In the genomic region with DNA sequence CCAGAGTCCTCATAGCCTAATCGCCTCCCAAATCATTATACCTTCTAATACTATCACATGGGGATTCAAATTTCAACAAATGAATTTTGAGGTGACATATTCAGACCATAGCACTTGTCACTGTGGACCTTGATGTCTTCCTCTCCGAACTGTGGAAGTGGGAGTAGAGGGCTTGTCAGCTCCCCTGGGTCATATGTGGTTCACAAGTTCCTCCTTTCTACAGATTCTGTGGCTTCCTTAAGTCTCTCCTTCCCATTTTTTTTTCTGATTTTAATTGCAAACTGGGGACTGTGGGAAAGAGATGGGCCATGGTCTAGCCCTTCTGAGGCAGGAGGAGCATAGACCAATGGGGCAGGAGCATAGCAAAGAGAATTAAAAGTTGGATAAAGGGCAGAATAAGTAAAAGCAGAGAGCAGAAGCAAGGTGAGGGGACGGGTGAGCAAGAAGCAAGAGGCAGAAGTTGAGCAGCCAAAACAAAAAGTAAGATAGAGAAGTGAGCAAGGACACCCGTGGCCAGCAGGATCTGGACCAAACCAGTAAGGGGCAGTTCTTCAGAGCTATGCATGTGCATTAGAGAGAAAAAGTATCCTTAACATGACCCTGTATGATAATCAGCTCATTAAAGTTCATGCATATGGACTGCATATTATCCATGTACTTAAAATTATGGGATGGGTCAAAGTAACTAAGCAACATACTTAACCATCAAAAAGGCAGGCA, we compare ENCODE assay signal across 19 cellular contexts. TPM values are rescaled to one million over a fixed set of nuclear protein-coding genes. Genes with fewer than 3 reads are reported as not detected.
DNase-seq lines count a peak whose midpoint lies in the region; ATAC-seq and TF ChIP-seq lines count a peak whose summit lies in the region.
"Had no signal": no experiment of that assay in that cellular context is flagged by ENCODE, and none has a peak within 500 bp of the region (broad histone marks: within the 10 kb centered on the region; RNA-seq: fewer than 3 reads in every experiment).

No MANE protein-coding gene starts in this region.

- no peak overlapping the region for H3K4me3 ChIP-seq in HL-60 (replicated peaks; ENCODE audit: insufficient read depth, low read length)
- no peak overlapping the region for H3K4me3 ChIP-seq in CD8-positive, alpha-beta memory T cell (ENCODE audit: low read length)
- H3K4me3 ChIP-seq: SJSA1, tibial nerve had no signal

- peaks cover 3% of the 10 kb centered on the region for H3K9me3 Mint-ChIP-seq in activated naive CD4-positive, alpha-beta T cell treated with anti-CD3 and anti-CD28 coated beads for 36 hours
- peaks cover 0 to 3% (median 0%) of the 10 kb centered on the region in 5 donors for H3K9me3 Mint-ChIP-seq in CD8-positive, alpha-beta memory T cell

- peak; percentile 47 for ATAC-seq in left ventricle myocardium superior
- peak; percentile 65 for ATAC-seq in sciatic nerve
- ATAC-seq in HG02588 (IDR thresholded peaks at IDR 0.05; ENCODE audit: unreplicated experiment), result no peak
- ATAC-seq in foreskin keratinocyte, result no peak

- intact Hi-C loops in left ventricle myocardium superior (cut with micrococcal nuclease) (no loop called here), sciatic nerve (cut with DNase I) (no loop called here)
- intact Hi-C loops in activated naive CD4-positive, alpha-beta T cell treated with anti-CD3 and anti-CD28 coated beads for 36 hours (cut with micrococcal nuclease), result no loop called here

- peaks cover 22% of the 10 kb centered on the region for H3K4me1 Mint-ChIP-seq in activated naive CD4-positive, alpha-beta T cell treated with anti-CD3 and anti-CD28 coated beads for 36 hours (ENCODE audit: low read depth)
- peaks cover 32 to 43% (median 37%) of the 10 kb centered on the region in 3 donors for H3K4me1 Mint-ChIP-seq in CD8-positive, alpha-beta memory T cell

- H3K27ac ChIP-seq in HL-60 (replicated peaks) (peak overlapping the region; percentile 87), foreskin keratinocyte (no peak overlapping the region)
- no peak overlapping the region for H3K27ac ChIP-seq in CD8-positive, alpha-beta memory T cell (ENCODE audit: low read depth, low read length)
- H3K27ac ChIP-seq: epithelial cell of prostate, SJSA1, VCaP had no signal

- no peaks in the 10 kb centered on the region for H3K27me3 Mint-ChIP-seq in activated naive CD4-positive, alpha-beta T cell treated with anti-CD3 and anti-CD28 coated beads for 36 hours (ENCODE audit: low read depth)
- H3K27me3 Mint-ChIP-seq in CD8-positive, alpha-beta memory T cell, result peaks cover 6 to 28% of the 10 kb centered on the region in 2 donors

- no peaks in the 10 kb centered on the region for H3K9me3 ChIP-seq in CD8-positive, alpha-beta memory T cell (ENCODE audit: low read length)
- H3K9me3 ChIP-seq: tibial nerve had no signal

- H3K4me3 Mint-ChIP-seq in activated naive CD4-positive, alpha-beta T cell treated with anti-CD3 and anti-CD28 coated beads for 36 hours, result no peak overlapping the region
- peak overlapping the region in 1 of 7 donors; percentile 66 for H3K4me3 Mint-ChIP-seq in CD8-positive, alpha-beta memory T cell
- H3K4me3 Mint-ChIP-seq: CD4-positive, alpha-beta memory T cell had no signal

- POLR2A ChIA-PET in CD8-positive, alpha-beta memory T cell (lab: Charles Lee), result no interaction called here

- DNase-seq in HL-60 (ENCODE audit: low read depth in 1 of 2, low spot score in 1 of 2) (peak; percentile 78 to 84), OCI-M1 (lab: John Stamatoyannopoulos, UW) (peak; percentile 82), left ventricle myocardium superior (no peak), sciatic nerve (ENCODE audit: low spot score) (no peak), foreskin keratinocyte (no peak)
- DNase-seq in activated naive CD4-positive, alpha-beta T cell treated with anti-CD3 and anti-CD28 coated beads for 36 hours, result no peak
- no peak for DNase-seq in CD8-positive, alpha-beta memory T cell
- DNase-seq: CD4-positive, alpha-beta memory T cell; glutamatergic neuron; stimulated activated CD8-positive, alpha-beta memory T cell treated with anti-CD3 and anti-CD28 coated beads, Interleukin-4, amount 100 ng/mL, for 48 hours had no signal

- no peaks in the 10 kb centered on the region for H3K36me3 ChIP-seq in CD8-positive, alpha-beta memory T cell (ENCODE audit: insufficient read depth, low read length)
- H3K36me3 ChIP-seq: SJSA1, tibial nerve had no signal

- CTCF ChIA-PET in activated naive CD4-positive, alpha-beta T cell treated with anti-CD3 and anti-CD28 coated beads for 36 hours (lab: Charles Lee), result no interaction called here
- CTCF ChIA-PET in CD8-positive, alpha-beta memory T cell (lab: Charles Lee), result no interaction called here

- H3K36me3 Mint-ChIP-seq in activated naive CD4-positive, alpha-beta T cell treated with anti-CD3 and anti-CD28 coated beads for 36 hours (ENCODE audit: low read depth), result no peaks in the 10 kb centered on the region
- H3K36me3 Mint-ChIP-seq in CD8-positive, alpha-beta memory T cell, result peaks cover 0 to 2% (median 0%) of the 10 kb centered on the region in 3 donors
- H3K36me3 Mint-ChIP-seq: CD4-positive, alpha-beta memory T cell had no signal

- TF ChIP-seq CTCF in HL-60 (IDR thresholded peaks at IDR 0.05; ENCODE audit: insufficient read depth, low read length) (no peak), foreskin keratinocyte (conservative IDR thresholded peaks at IDR 0.05) (no peak)

- no peaks in the 10 kb centered on the region for H3K27me3 ChIP-seq in HL-60 (ENCODE audit: insufficient read depth, poor library complexity, severe bottlenecking)
- H3K27me3 ChIP-seq in CD8-positive, alpha-beta memory T cell (ENCODE audit: insufficient read depth, low read length, poor library complexity, severe bottlenecking), result no peaks in the 10 kb centered on the region
- peaks cover 5% of the 10 kb centered on the region for H3K27me3 ChIP-seq in foreskin keratinocyte

- H3K27ac Mint-ChIP-seq in activated naive CD4-positive, alpha-beta T cell treated with anti-CD3 and anti-CD28 coated beads for 36 hours, result no peak overlapping the region
- peak overlapping the region in 4 of 8 donors; percentile 2 to 62 (median 50) for H3K27ac Mint-ChIP-seq in CD8-positive, alpha-beta memory T cell

- H3K4me1 ChIP-seq in CD8-positive, alpha-beta memory T cell (ENCODE audit: insufficient read depth, low read length), result peaks cover 22% of the 10 kb centered on the region
- H3K4me1 ChIP-seq in foreskin keratinocyte, result no peaks in the 10 kb centered on the region
- H3K4me1 ChIP-seq: SJSA1 had no signal

RNA-seq across cellular contexts. Expression of gene SIGLEC7, which starts 2.6 kb away (rescaled TPM):
- total RNA-seq in left ventricle myocardium superior, result 0.50 TPM
- total RNA-seq in sciatic nerve, result 2.0 TPM
- not detected for total RNA-seq in activated naive CD4-positive, alpha-beta T cell treated with anti-CD3 and anti-CD28 coated beads for 36 hours
- total RNA-seq in CD8-positive, alpha-beta memory T cell, result under 1 TPM; 0.42 to 0.46 TPM
- 2.5 TPM for polyA plus RNA-seq in CD8-positive, alpha-beta memory T cell
- total RNA-seq in foreskin keratinocyte, result not detected in 2 replicates
- polyA plus RNA-seq in foreskin keratinocyte, result not detected in 2 replicates
- total RNA-seq: kidney epithelial cell, myocyte, renal cortical epithelial cell, SJSA1 had no signal

RNA-seq across cellular contexts. Expression of gene SIGLEC9, which starts 14.8 kb away (rescaled TPM):
- 1.4 TPM for total RNA-seq in left ventricle myocardium superior
- total RNA-seq in sciatic nerve, result 5.3 TPM
- 1 to 10 TPM; 1.7 to 1.9 TPM for total RNA-seq in activated naive CD4-positive, alpha-beta T cell treated with anti-CD3 and anti-CD28 coated beads for 36 hours
- total RNA-seq in CD8-positive, alpha-beta memory T cell, result under 1 TPM; 0.46 to 0.93 TPM
- polyA plus RNA-seq in CD8-positive, alpha-beta memory T cell, result 3.6 TPM
- total RNA-seq in foreskin keratinocyte, result not detected in 2 replicates
- not detected in 2 replicates for polyA plus RNA-seq in foreskin keratinocyte
- total RNA-seq: myocyte, renal cortical epithelial cell, SJSA1 had no signal

RNA-seq across cellular contexts. Expression of gene CTU1, which starts 31.2 kb away (rescaled TPM):
- 3.6 TPM for total RNA-seq in left ventricle myocardium superior
- 6.1 TPM for total RNA-seq in sciatic nerve
- 1 to 10 TPM; 9.2 to 9.9 TPM for total RNA-seq in activated naive CD4-positive, alpha-beta T cell treated with anti-CD3 and anti-CD28 coated beads for 36 hours
- 10 to 100 TPM; 11.0 to 13.4 TPM for total RNA-seq in CD8-positive, alpha-beta memory T cell
- 8.8 TPM for polyA plus RNA-seq in CD8-positive, alpha-beta memory T cell
- 4.9 and 5.0 TPM in 2 replicates for total RNA-seq in foreskin keratinocyte
- 5.3 and 5.4 TPM in 2 replicates for polyA plus RNA-seq in foreskin keratinocyte

RNA-seq across cellular contexts. Expression of gene KLK14, which starts 56.8 kb away (rescaled TPM):
- total RNA-seq in left ventricle myocardium superior (0.89 TPM), sciatic nerve (2.8 TPM), foreskin keratinocyte (not detected in 2 replicates)
- total RNA-seq in activated naive CD4-positive, alpha-beta T cell treated with anti-CD3 and anti-CD28 coated beads for 36 hours, result under 1 TPM; 0.69 to 0.79 TPM
- under 1 TPM; 0.26 to 0.31 TPM for total RNA-seq in CD8-positive, alpha-beta memory T cell
- polyA plus RNA-seq in CD8-positive, alpha-beta memory T cell, result not detected
- 0.10 and 0.19 TPM in 2 replicates for polyA plus RNA-seq in foreskin keratinocyte
- total RNA-seq: cerebellum, kidney epithelial cell, myocyte, renal cortical epithelial cell, SJSA1, tibial nerve had no signal
- polyA plus RNA-seq: CD4-positive, alpha-beta memory T cell had no signal

Comparison
In these comparisons a context has a peak if more than half of its experiments do, and no peak if none do; other contexts are left out.
1. DNase-seq: peak in HL-60 (2 of 2) and OCI-M1 (single experiment); none in left ventricle myocardium superior (single experiment), sciatic nerve (single experiment), activated naive CD4-positive, alpha-beta T cell treated with anti-CD3 and anti-CD28 coated beads for 36 hours (single experiment), CD8-positive, alpha-beta memory T cell (0 of 5) and foreskin keratinocyte (0 of 2).
2. ATAC-seq: peak in left ventricle myocardium superior (single experiment) and sciatic nerve (single experiment); none in HG02588 (single experiment) and foreskin keratinocyte (single experiment).